ENCODE assay signal across 33 cellular contexts in genomic region chr17:78684026-78684425, GRCh38.
A peak's percentile ranks its signal among the peaks of the same experiment; 100 is the strongest.
DNase-seq lines count a peak whose midpoint lies in the region; ATAC-seq lines count a peak whose summit lies in the region.
"Had no signal": no experiment of that assay in that cellular context is flagged by ENCODE, and none has a peak within 500 bp of the region (broad histone marks: within the 10 kb centered on the region; RNA-seq: fewer than 3 reads in every experiment).

No MANE protein-coding gene starts in this region.

- peak overlapping the region in 7 of 9 donors; percentile 4 to 80 (median 46) for H3K27ac Mint-ChIP-seq in naive thymus-derived CD4-positive, alpha-beta T cell
- H3K27ac Mint-ChIP-seq: activated CD4-positive, alpha-beta memory T cell treated with anti-CD3 and anti-CD28 coated beads, Interleukin-2, amount 10 ng/mL, durations not matched to agents 7 days and 5 days had no signal

- peaks cover 0 to 8% (median 0%) of the 10 kb centered on the region in 11 donors for H3K9me3 Mint-ChIP-seq in naive thymus-derived CD4-positive, alpha-beta T cell
- H3K9me3 Mint-ChIP-seq: activated CD4-positive, alpha-beta memory T cell treated with anti-CD3 and anti-CD28 coated beads, Interleukin-2, amount 10 ng/mL, durations not matched to agents 7 days and 5 days; immature natural killer cell; neural crest cell had no signal

- no peak overlapping the region for H3K27ac ChIP-seq in naive thymus-derived CD4-positive, alpha-beta T cell (ENCODE audit: low read depth, low read length)
- H3K27ac ChIP-seq: adrenal gland, pancreas, suprapubic skin, upper lobe of right lung had no signal

- no peaks in the 10 kb centered on the region for H3K27me3 Mint-ChIP-seq in naive thymus-derived CD4-positive, alpha-beta T cell
- H3K27me3 Mint-ChIP-seq: activated CD4-positive, alpha-beta memory T cell treated with anti-CD3 and anti-CD28 coated beads, Interleukin-2, amount 10 ng/mL, durations not matched to agents 7 days and 5 days had no signal

- peaks cover 7 to 74% (median 47%) of the 10 kb centered on the region in 5 donors for H3K36me3 Mint-ChIP-seq in naive thymus-derived CD4-positive, alpha-beta T cell

- no peaks in the 10 kb centered on the region for H3K4me1 ChIP-seq in naive thymus-derived CD4-positive, alpha-beta T cell (ENCODE audit: control insufficient read depth in 2 of 2, insufficient read depth in 2 of 2, low read length in 2 of 2)
- H3K4me1 ChIP-seq: pancreas, upper lobe of right lung had no signal

- peak; percentile 11 for DNase-seq in NCI-H2029 (lab: John Stamatoyannopoulos, UW)
- no peak for DNase-seq in NCI-H2029 treated with DMSO at 0.1 percent for 48 hours (lab: John Stamatoyannopoulos, UW)
- DNase-seq in DMS79 (lab: John Stamatoyannopoulos, UW) = peak; percentile 48
- peak; percentile 36 for DNase-seq in NCI-H510A (lab: John Stamatoyannopoulos, UW)
- no peak for DNase-seq in naive thymus-derived CD4-positive, alpha-beta T cell
- no peak for DNase-seq in KBM-7
- no peak for DNase-seq in posterior vena cava (ENCODE audit: low spot score)
- DNase-seq: 8988T; activated CD4-positive, alpha-beta memory T cell treated with anti-CD3 and anti-CD28 coated beads, Interleukin-2, amount 10 ng/mL, durations not matched to agents 7 days and 5 days; activated CD8-positive, alpha-beta memory T cell treated with anti-CD3 and anti-CD28 coated beads, Interleukin-2, amount 50 U/mL, for 4 hours; adrenal gland; central memory CD4-positive, alpha-beta T cell; cortex of kidney; effector memory CD4-positive, alpha-beta T cell; hypothalamus; immature natural killer cell; left cardiac atrium; MM.1S; NCI-H146; NCI-H2171; NK-92 treated with Interleukin-12 subunit alpha and Interleukin-12 subunit beta, amount 100 ng/mL, for 24 hours; PC-3; retina; SK-N-SH; small intestine; stimulated activated naive CD4-positive, alpha-beta T cell treated with Interleukin-2 at 50 U/mL for 16 hours; T-helper 2 cell; upper lobe of right lung had no signal

- ATAC-seq in naive thymus-derived CD4-positive, alpha-beta T cell = no peak
- no peak for ATAC-seq in HG02970 (IDR thresholded peaks at IDR 0.05; ENCODE audit: low FRiP score, unreplicated experiment)
- ATAC-seq: activated CD4-positive, CD25-positive, alpha-beta regulatory T cell treated with anti-CD3 and anti-CD28 coated beads, Interleukin-2, amount 50 U/mL, for 24 hours; left cardiac atrium; pancreas; PC-3; upper lobe of right lung had no signal

- POLR2A ChIA-PET in naive thymus-derived CD4-positive, alpha-beta T cell (lab: Charles Lee) = no interaction called here

- H3K36me3 ChIP-seq in naive thymus-derived CD4-positive, alpha-beta T cell (ENCODE audit: control insufficient read depth in 2 of 3, insufficient read depth in 3 of 3, low read length in 3 of 3) = peaks cover 26 to 87% (median 42%) of the 10 kb centered on the region in 3 experiments

- intact Hi-C loops in naive thymus-derived CD4-positive, alpha-beta T cell (cut with micrococcal nuclease) = no loop called here
- intact Hi-C loops in posterior vena cava (cut with DNase I) = no loop called here

- no peak overlapping the region for H3K4me3 ChIP-seq in naive thymus-derived CD4-positive, alpha-beta T cell (ENCODE audit: low read length)
- H3K4me3 ChIP-seq: adrenal gland, pancreas, suprapubic skin, upper lobe of right lung had no signal

- H3K9me3 ChIP-seq in naive thymus-derived CD4-positive, alpha-beta T cell (ENCODE audit: control insufficient read depth in 2 of 3, low read length in 3 of 3) = no peaks in the 10 kb centered on the region
- H3K9me3 ChIP-seq: adrenal gland, pancreas, SK-N-SH, suprapubic skin, upper lobe of right lung had no signal

- peaks cover 4 to 35% (median 12%) of the 10 kb centered on the region in 7 donors for H3K4me1 Mint-ChIP-seq in naive thymus-derived CD4-positive, alpha-beta T cell
- H3K4me1 Mint-ChIP-seq: neural crest cell had no signal

- H3K27me3 ChIP-seq in naive thymus-derived CD4-positive, alpha-beta T cell (ENCODE audit: control insufficient read depth in 2 of 2, insufficient read depth in 2 of 2, low read length in 2 of 2) = no peaks in the 10 kb centered on the region
- H3K27me3 ChIP-seq: adrenal gland, pancreas, suprapubic skin, upper lobe of right lung had no signal

- CTCF ChIA-PET in naive thymus-derived CD4-positive, alpha-beta T cell (lab: Charles Lee) = no interaction called here

- in situ Hi-C loops in KBM-7 (cut with MboI; ENCODE audit: low pct_unique_long_range_greater_than_20kb, low sequenced_read_pairs) = no loop called here

- no peak overlapping the region for H3K4me3 Mint-ChIP-seq in naive thymus-derived CD4-positive, alpha-beta T cell
- H3K4me3 Mint-ChIP-seq: activated CD4-positive, alpha-beta memory T cell treated with anti-CD3 and anti-CD28 coated beads, Interleukin-2, amount 10 ng/mL, durations not matched to agents 7 days and 5 days; immature natural killer cell; neural crest cell had no signal

Comparison
In these comparisons a context has a peak if more than half of its experiments do, and no peak if none do; other contexts are left out.
1. DNase-seq: peak in NCI-H2029 (single experiment), DMS79 (single experiment) and NCI-H510A (single experiment); none in NCI-H2029 treated with DMSO at 0.1 percent for 48 hours (single experiment), naive thymus-derived CD4-positive, alpha-beta T cell (0 of 9), KBM-7 (single experiment) and posterior vena cava (single experiment).